In the genomic region with DNA sequence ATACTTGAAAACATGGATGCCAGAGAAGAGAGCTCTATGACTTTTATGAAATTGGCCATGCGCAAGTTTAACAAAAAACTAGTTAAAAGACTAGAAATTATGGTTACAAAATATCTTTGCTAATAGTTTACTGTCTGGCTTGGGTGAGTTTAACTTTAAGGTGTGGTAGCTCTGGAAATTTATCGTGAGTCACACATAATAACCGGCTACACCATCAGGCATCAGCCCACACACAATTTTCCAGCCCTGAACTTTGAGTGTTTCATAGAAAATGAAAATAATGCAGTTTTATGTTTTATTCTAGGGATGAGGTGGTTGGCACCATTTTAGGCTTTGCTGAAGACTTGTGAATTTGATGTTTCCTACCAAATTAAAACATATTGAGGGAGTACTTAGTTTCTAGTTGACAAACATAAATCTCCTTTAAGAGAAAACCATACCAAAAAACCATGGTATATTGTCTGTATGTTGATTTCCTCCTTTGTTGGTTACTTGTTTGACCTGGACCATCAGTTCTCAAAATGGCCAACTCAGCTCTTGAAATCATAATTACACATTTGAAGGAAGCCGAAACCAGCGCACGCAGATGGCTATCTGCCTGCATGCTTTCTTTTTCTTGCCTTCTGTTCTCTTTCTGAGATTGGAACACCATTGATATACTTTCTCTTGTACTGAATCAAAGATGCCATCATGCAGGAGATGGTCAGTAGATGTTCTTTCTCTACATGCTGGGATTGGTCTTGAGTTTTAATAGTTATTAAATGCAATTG, we compare ENCODE assay signal across 13 cellular contexts.
DNase-seq lines count a peak whose midpoint lies in the region; ATAC-seq and TF ChIP-seq lines count a peak whose summit lies in the region.
"Had no signal": no experiment of that assay in that cellular context is flagged by ENCODE, and none has a peak within 500 bp of the region (broad histone marks: within the 10 kb centered on the region; RNA-seq: fewer than 3 reads in every experiment).

No MANE protein-coding gene starts in this region.

- H3K4me3 ChIP-seq in epithelial cell of esophagus (ENCODE audit: low read length) (no peak overlapping the region), gastrocnemius medialis (no peak overlapping the region)
- H3K4me3 ChIP-seq: right lobe of liver had no signal

- H3K36me3 Mint-ChIP-seq in activated CD4-positive, alpha-beta memory T cell treated with anti-CD3 and anti-CD28 coated beads for 36 hours: peaks cover 64% of the 10 kb centered on the region

- CTCF ChIA-PET in activated CD4-positive, alpha-beta memory T cell treated with anti-CD3 and anti-CD28 coated beads for 36 hours (lab: Charles Lee): interaction anchor here (0.6 to 1.0 kb wide), 3 partner anchors 9 to 198 kb away, joined by 3 to 4 read pairs (median 3); no protein-coding TSS in a partner anchor

- no peaks in the 10 kb centered on the region for H3K27me3 ChIP-seq in gastrocnemius medialis
- H3K27me3 ChIP-seq: right lobe of liver had no signal

- POLR2A ChIA-PET in activated CD4-positive, alpha-beta memory T cell treated with anti-CD3 and anti-CD28 coated beads for 36 hours (lab: Charles Lee): interaction anchor here (0.6 to 7.6 kb wide), 13 partner anchors 7 to 177 kb away, joined by 3 to 140 read pairs (median 21); a partner anchor contains a TSS

- no peak for ATAC-seq in gastrocnemius medialis
- ATAC-seq: right lobe of liver had no signal

- peak; percentile 37 for DNase-seq in stimulated activated CD4-positive, alpha-beta T cell treated with anti-CD3 and anti-CD28 coated beads, Interleukin-4, amount 100 ng/mL, for 24 hours
- no peak for DNase-seq in stimulated activated CD4-positive, alpha-beta T cell treated with anti-CD3 and anti-CD28 coated beads, Interleukin-2, amount 100 ng/mL, for 48 hours
- DNase-seq in activated CD4-positive, alpha-beta memory T cell treated with anti-CD3 and anti-CD28 coated beads for 36 hours: peak; percentile 62
- DNase-seq in epithelial cell of esophagus (ENCODE audit: low read depth) (peak; percentile 72), superior temporal gyrus (ENCODE audit: extremely low spot score) (peak; percentile 10), G401 (ENCODE audit: low spot score) (no peak), gastrocnemius medialis (no peak), NCI-H1436 treated with DMSO at 0.1 percent for 48 hours (lab: John Stamatoyannopoulos, UW) (no peak)
- DNase-seq: glutamatergic neuron; NCI-H2029 treated with DMSO at 0.1 percent for 48 hours; NCI-H69; right lobe of liver; stimulated activated naive B cell treated with anti-CD40 and anti-IgM and Interleukin-4, amounts not matched to agents 10 μg/mL and 1 μg/mL and 100 μg/mL, for 72 hours had no signal

- H3K4me1 Mint-ChIP-seq in activated CD4-positive, alpha-beta memory T cell treated with anti-CD3 and anti-CD28 coated beads for 36 hours (ENCODE audit: low read depth): peaks cover 86% of the 10 kb centered on the region

- H3K27ac ChIP-seq in gastrocnemius medialis: no peak overlapping the region
- H3K27ac ChIP-seq: right lobe of liver had no signal

- peak overlapping the region; percentile 100 for H3K27ac Mint-ChIP-seq in activated CD4-positive, alpha-beta memory T cell treated with anti-CD3 and anti-CD28 coated beads for 36 hours
- H3K27ac Mint-ChIP-seq: stimulated activated naive B cell treated with anti-CD40 and anti-IgM and Interleukin-4, amounts not matched to agents 10 μg/mL and 1 μg/mL and 100 μg/mL, for 72 hours had no signal

- TF ChIP-seq CTCF in epithelial cell of esophagus (IDR thresholded peaks at IDR 0.05; ENCODE audit: insufficient read depth, low read depth, low read length, missing control alignments): no peak
- no peak for TF ChIP-seq CTCF in gastrocnemius medialis (IDR thresholded peaks at IDR 0.05 in 4 of 5, conservative IDR thresholded peaks at IDR 0.05 in 1 of 5)

- no peaks in the 10 kb centered on the region for H3K9me3 ChIP-seq in gastrocnemius medialis
- H3K9me3 ChIP-seq: right lobe of liver had no signal

- H3K36me3 ChIP-seq in gastrocnemius medialis: no peaks in the 10 kb centered on the region
- H3K36me3 ChIP-seq: right lobe of liver had no signal

- intact Hi-C loops in activated CD4-positive, alpha-beta memory T cell treated with anti-CD3 and anti-CD28 coated beads for 36 hours (cut with micrococcal nuclease): loop anchor here (2.0 to 10.0 kb wide), 6 partner anchors 178 to 932 kb away; a partner anchor contains a TSS
- intact Hi-C loops in gastrocnemius medialis (cut with DNase I; ENCODE audit: low total_unique reads): no loop called here

- no peaks in the 10 kb centered on the region for H3K27me3 Mint-ChIP-seq in activated CD4-positive, alpha-beta memory T cell treated with anti-CD3 and anti-CD28 coated beads for 36 hours

- in situ Hi-C loops in G401 (cut with HindIII; ENCODE audit: low sequenced_read_pairs): no loop called here
- in situ Hi-C loops in gastrocnemius medialis (cut with MboI; ENCODE audit: low sequenced_read_pairs in 4 of 4): no loop called here

- TF ChIP-seq POLR2A in gastrocnemius medialis (IDR thresholded peaks at IDR 0.05): no peak

- no peaks in the 10 kb centered on the region for H3K4me1 ChIP-seq in gastrocnemius medialis
- H3K4me1 ChIP-seq: right lobe of liver had no signal

- peak overlapping the region; percentile 96 for H3K4me3 Mint-ChIP-seq in activated CD4-positive, alpha-beta memory T cell treated with anti-CD3 and anti-CD28 coated beads for 36 hours
- H3K4me3 Mint-ChIP-seq: stimulated activated naive B cell treated with anti-CD40 and anti-IgM and Interleukin-4, amounts not matched to agents 10 μg/mL and 1 μg/mL and 100 μg/mL, for 72 hours had no signal

- H3K9me3 Mint-ChIP-seq in activated CD4-positive, alpha-beta memory T cell treated with anti-CD3 and anti-CD28 coated beads for 36 hours: no peaks in the 10 kb centered on the region

Comparison
In these comparisons a context has a peak if more than half of its experiments do, and no peak if none do; other contexts are left out.
1. DNase-seq: peak in stimulated activated CD4-positive, alpha-beta T cell treated with anti-CD3 and anti-CD28 coated beads, Interleukin-4, amount 100 ng/mL, for 24 hours (single experiment), activated CD4-positive, alpha-beta memory T cell treated with anti-CD3 and anti-CD28 coated beads for 36 hours (single experiment), epithelial cell of esophagus (single experiment) and superior temporal gyrus (single experiment); none in stimulated activated CD4-positive, alpha-beta T cell treated with anti-CD3 and anti-CD28 coated beads, Interleukin-2, amount 100 ng/mL, for 48 hours (0 of 2), G401 (single experiment), gastrocnemius medialis (0 of 2) and NCI-H1436 treated with DMSO at 0.1 percent for 48 hours (single experiment).